2 cellular contexts compared by ENCODE assay signal in genomic region chr22:24431309-24432034, GRCh38.
A peak's percentile ranks its signal among the peaks of the same experiment; 100 is the strongest.
TF ChIP-seq lines count a peak whose summit lies in the region.

No MANE protein-coding gene starts in this region.

TF ChIP-seq in IMR-90, 13 proteins besides CTCF, POLR2A, EP300 and RAD21:
- no peak for TF ChIP-seq CEBPB (IDR thresholded peaks at IDR 0.05; ENCODE audit: low read depth, low read length)
- no peak for TF ChIP-seq SMC3 (IDR thresholded peaks at IDR 0.05; ENCODE audit: low read depth, low read length)
- TF ChIP-seq MAFK (IDR thresholded peaks at IDR 0.05; ENCODE audit: low read depth, low read length): no peak
- no peak for TF ChIP-seq MXI1 (IDR thresholded peaks at IDR 0.05; ENCODE audit: borderline replicate concordance, low read depth, low read length)
- no peak for TF ChIP-seq CHD1 (IDR thresholded peaks at IDR 0.05; ENCODE audit: low read depth, low read length)
- TF ChIP-seq MAZ (IDR thresholded peaks at IDR 0.05; ENCODE audit: borderline replicate concordance, low read depth, low read length): no peak
- no peak for TF ChIP-seq BHLHE40 (IDR thresholded peaks at IDR 0.05; ENCODE audit: low read depth, low read length)
- no peak for TF ChIP-seq RFX5 (IDR thresholded peaks at IDR 0.05; ENCODE audit: low read depth, low read length)
- no peak for TF ChIP-seq NFE2L2 (IDR thresholded peaks at IDR 0.05; ENCODE audit: low read depth, low read length)
- TF ChIP-seq ELK1 (IDR thresholded peaks at IDR 0.05; ENCODE audit: borderline replicate concordance, low read depth, low read length): no peak
- no peak for TF ChIP-seq RCOR1 (IDR thresholded peaks at IDR 0.05; ENCODE audit: insufficient replicate concordance, low read length)
TF ChIP-seq in IMR-90: peak in this region for 0.

TF ChIP-seq in GM12878, 131 proteins besides CTCF, POLR2A, EP300 and RAD21:
- TF ChIP-seq ZZZ3 (IDR thresholded peaks at IDR 0.05; ENCODE audit: control insufficient read depth, insufficient read length, low read depth) (no peak), E4F1 (IDR thresholded peaks at IDR 0.05; ENCODE audit: borderline replicate concordance, partially characterized antibody) (no peak), ATF7 (IDR thresholded peaks at IDR 0.05; ENCODE audit: low read depth) (no peak), SMARCA5 (IDR thresholded peaks at IDR 0.05) (0 out of 2 replicates have a peak, but pooled peaks have one; percentile 19), YY1 (IDR thresholded peaks at IDR 0.05; ENCODE audit: low read depth, low read length) (peak; percentile 61; the same call in 1 of the 2 replicates), ZNF622 (IDR thresholded peaks at IDR 0.05) (no peak), IKZF1 (conservative IDR thresholded peaks at IDR 0.05) (no peak), GABPA (IDR thresholded peaks at IDR 0.05; ENCODE audit: low read depth) (no peak)
